In genomic region chr11:1640076-1640946, GRCh38 we compare ENCODE assay signal across 3 cellular contexts.
TF ChIP-seq lines count a peak whose summit lies in the region.

No MANE protein-coding gene starts in this region.

TF ChIP-seq in HCT116, 20 proteins besides CTCF, POLR2A, EP300 and RAD21:
- TF ChIP-seq ZBTB33 (IDR thresholded peaks at IDR 0.05; ENCODE audit: extremely low read depth, insufficient replicate concordance, low read length) (no peak), YY1 (IDR thresholded peaks at IDR 0.05; ENCODE audit: extremely low read depth, insufficient replicate concordance, low read depth, low read length) (no peak), POLR2AphosphoS5 (IDR thresholded peaks at IDR 0.05; ENCODE audit: low read depth, low read length) (no peak), MAX (IDR thresholded peaks at IDR 0.05) (no peak), EZH2phosphoT487 (IDR thresholded peaks at IDR 0.05; ENCODE audit: borderline replicate concordance) (no peak)
- TF ChIP-seq, protein P1, sequence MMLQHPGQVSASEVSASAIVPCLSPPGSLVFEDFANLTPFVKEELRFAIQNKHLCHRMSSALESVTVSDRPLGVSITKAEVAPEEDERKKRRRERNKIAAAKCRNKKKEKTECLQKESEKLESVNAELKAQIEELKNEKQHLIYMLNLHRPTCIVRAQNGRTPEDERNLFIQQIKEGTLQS (IDR thresholded peaks at IDR 0.05): no peak
TF ChIP-seq in HCT116: peak in this region for 0.

TF ChIP-seq in SK-N-SH, 30 proteins besides CTCF, POLR2A, EP300 and RAD21:
- TF ChIP-seq SMC3 (IDR thresholded peaks at IDR 0.05; ENCODE audit: low read depth, low read length) (peak; percentile 28), JUND (IDR thresholded peaks at IDR 0.05) (no peak)

TF ChIP-seq in neural cell, 6 proteins besides CTCF, POLR2A, EP300 and RAD21:
- no peak for TF ChIP-seq TAF1 (IDR thresholded peaks at IDR 0.05; ENCODE audit: low read depth)
- TF ChIP-seq MXI1 (conservative IDR thresholded peaks at IDR 0.05; ENCODE audit: poor library complexity, severe bottlenecking): no peak
- TF ChIP-seq POLR2AphosphoS5 (IDR thresholded peaks at IDR 0.05): no peak
- no peak for TF ChIP-seq REST (IDR thresholded peaks at IDR 0.05; ENCODE audit: borderline replicate concordance)
- peak; percentile 36 for TF ChIP-seq SMC3 (conservative IDR thresholded peaks at IDR 0.05; ENCODE audit: poor library complexity)
- TF ChIP-seq EZH2 (IDR thresholded peaks at IDR 0.05; ENCODE audit: borderline replicate concordance, insufficient read depth, low read length, poor library complexity, severe bottlenecking): no peak
